Comparison of ENCODE assay signal across 1 cellular context in the genomic region with DNA sequence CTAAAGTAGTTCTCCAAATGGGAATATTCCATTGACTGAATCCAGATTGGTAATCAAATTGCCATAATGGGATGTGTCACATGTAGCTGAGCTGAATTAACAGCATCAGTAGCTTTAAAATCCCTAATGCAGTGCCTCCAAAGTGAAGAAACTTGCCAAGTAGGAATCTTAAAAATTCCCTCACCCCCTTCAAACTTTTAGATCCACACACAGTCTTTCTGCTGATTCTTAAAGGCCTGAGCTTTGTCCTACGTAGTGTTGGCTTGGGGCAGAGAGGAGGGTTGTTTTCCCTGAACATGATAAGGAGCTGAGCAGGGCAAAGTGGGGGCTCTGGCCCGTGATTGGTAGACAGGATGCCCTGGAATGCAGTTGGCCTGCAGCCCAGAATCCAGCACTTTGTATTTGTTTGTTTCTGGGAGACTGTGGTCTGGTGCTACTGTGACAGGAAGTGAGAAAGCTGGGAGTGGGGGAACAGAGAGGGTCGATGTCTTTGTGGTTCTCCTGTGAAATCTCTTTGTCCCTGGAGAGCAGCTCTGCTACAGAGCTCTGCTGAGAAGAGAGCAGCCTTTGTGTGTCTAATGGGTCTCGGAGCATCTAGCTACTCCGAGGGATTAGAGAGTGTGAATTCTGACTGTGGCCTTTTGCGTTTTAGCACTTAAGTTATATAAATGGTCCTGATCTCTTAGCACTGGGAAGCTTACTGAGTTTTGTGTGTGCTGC.
TF ChIP-seq lines count a peak whose summit lies in the region.

No MANE protein-coding gene starts in this region.

TF ChIP-seq in HepG2, 621 proteins besides CTCF, POLR2A, EP300 and RAD21 (continued from another document and continues in another):
- TF ChIP-seq, protein P1, sequence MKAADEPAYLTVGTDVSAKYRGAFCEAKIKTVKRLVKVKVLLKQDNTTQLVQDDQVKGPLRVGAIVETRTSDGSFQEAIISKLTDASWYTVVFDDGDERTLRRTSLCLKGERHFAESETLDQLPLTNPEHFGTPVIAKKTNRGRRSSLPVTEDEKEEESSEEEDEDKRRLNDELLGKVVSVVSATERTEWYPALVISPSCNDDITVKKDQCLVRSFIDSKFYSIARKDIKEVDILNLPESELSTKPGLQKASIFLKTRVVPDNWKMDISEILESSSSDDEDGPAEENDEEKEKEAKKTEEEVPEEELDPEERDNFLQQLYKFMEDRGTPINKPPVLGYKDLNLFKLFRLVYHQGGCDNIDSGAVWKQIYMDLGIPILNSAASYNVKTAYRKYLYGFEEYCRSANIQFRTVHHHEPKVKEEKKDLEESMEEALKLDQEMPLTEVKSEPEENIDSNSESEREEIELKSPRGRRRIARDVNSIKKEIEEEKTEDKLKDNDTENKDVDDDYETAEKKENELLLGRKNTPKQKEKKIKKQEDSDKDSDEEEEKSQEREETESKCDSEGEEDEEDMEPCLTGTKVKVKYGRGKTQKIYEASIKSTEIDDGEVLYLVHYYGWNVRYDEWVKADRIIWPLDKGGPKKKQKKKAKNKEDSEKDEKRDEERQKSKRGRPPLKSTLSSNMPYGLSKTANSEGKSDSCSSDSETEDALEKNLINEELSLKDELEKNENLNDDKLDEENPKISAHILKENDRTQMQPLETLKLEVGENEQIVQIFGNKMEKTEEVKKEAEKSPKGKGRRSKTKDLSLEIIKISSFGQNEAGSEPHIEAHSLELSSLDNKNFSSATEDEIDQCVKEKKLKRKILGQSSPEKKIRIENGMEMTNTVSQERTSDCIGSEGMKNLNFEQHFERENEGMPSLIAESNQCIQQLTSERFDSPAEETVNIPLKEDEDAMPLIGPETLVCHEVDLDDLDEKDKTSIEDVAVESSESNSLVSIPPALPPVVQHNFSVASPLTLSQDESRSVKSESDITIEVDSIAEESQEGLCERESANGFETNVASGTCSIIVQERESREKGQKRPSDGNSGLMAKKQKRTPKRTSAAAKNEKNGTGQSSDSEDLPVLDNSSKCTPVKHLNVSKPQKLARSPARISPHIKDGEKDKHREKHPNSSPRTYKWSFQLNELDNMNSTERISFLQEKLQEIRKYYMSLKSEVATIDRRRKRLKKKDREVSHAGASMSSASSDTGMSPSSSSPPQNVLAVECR (CRISPR knock-in tag; IDR thresholded peaks at IDR 0.05; ENCODE audit: borderline replicate concordance), result peak; percentile 51; the same call in 1 of the 2 replicates
- TF ChIP-seq, protein P2, sequence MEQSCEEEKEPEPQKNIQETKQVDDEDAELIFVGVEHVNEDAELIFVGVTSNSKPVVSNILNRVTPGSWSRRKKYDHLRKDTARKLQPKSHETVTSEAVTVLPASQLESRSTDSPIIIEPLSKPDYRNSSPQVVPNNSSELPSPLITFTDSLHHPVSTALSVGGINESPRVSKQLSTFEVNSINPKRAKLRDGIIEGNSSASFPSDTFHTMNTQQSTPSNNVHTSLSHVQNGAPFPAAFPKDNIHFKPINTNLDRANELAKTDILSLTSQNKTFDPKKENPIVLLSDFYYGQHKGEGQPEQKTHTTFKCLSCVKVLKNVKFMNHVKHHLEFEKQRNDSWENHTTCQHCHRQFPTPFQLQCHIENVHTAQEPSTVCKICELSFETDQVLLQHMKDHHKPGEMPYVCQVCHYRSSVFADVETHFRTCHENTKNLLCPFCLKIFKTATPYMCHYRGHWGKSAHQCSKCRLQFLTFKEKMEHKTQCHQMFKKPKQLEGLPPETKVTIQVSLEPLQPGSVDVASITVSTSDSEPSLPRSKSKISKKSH (CRISPR knock-in tag; IDR thresholded peaks at IDR 0.05; ENCODE audit: borderline replicate concordance), result no peak
- TF ChIP-seq ZNF333 (CRISPR knock-in tag; IDR thresholded peaks at IDR 0.05; ENCODE audit: borderline replicate concordance) (no peak), YEATS2 (CRISPR knock-in tag; IDR thresholded peaks at IDR 0.05; ENCODE audit: borderline replicate concordance) (no peak; the same call in 1 of the 2 replicates), ZNF598 (CRISPR knock-in tag; IDR thresholded peaks at IDR 0.05; ENCODE audit: borderline replicate concordance) (no peak), ZNF547 (CRISPR knock-in tag; IDR thresholded peaks at IDR 0.05) (0 out of 2 replicates have a peak, but pooled peaks have one; percentile 34), MLLT10 (CRISPR knock-in tag; IDR thresholded peaks at IDR 0.05) (no peak), ZNF891 (CRISPR knock-in tag; IDR thresholded peaks at IDR 0.05) (no peak), ZNF572 (CRISPR knock-in tag; IDR thresholded peaks at IDR 0.05) (no peak), U2AF2 (IDR thresholded peaks at IDR 0.05; ENCODE audit: low read depth, low read length) (no peak), ZNF615 (CRISPR knock-in tag; IDR thresholded peaks at IDR 0.05; ENCODE audit: borderline replicate concordance) (no peak), HOXD1 (CRISPR knock-in tag; IDR thresholded peaks at IDR 0.05) (no peak; the same call in 1 of the 2 replicates), ZKSCAN8 (CRISPR knock-in tag; IDR thresholded peaks at IDR 0.05; ENCODE audit: borderline replicate concordance) (0 out of 2 replicates have a peak, but pooled peaks have one; percentile 24), ELF3 (CRISPR knock-in tag; IDR thresholded peaks at IDR 0.05) (peak; percentile 90), FOXA3 (CRISPR knock-in tag; IDR thresholded peaks at IDR 0.05) (peak; percentile 82; the same call in 1 of the 2 replicates), HNRNPLL (IDR thresholded peaks at IDR 0.05; ENCODE audit: low read depth, low read length, poor library complexity, severe bottlenecking) (no peak), ZEB1 (IDR thresholded peaks at IDR 0.05; ENCODE audit: insufficient replicate concordance, low read depth) (no peak), SP4 (CRISPR knock-in tag; IDR thresholded peaks at IDR 0.05) (no peak), NAIF1 (CRISPR knock-in tag; IDR thresholded peaks at IDR 0.05; ENCODE audit: borderline replicate concordance) (peak; percentile 81)
- TF ChIP-seq, protein P3, sequence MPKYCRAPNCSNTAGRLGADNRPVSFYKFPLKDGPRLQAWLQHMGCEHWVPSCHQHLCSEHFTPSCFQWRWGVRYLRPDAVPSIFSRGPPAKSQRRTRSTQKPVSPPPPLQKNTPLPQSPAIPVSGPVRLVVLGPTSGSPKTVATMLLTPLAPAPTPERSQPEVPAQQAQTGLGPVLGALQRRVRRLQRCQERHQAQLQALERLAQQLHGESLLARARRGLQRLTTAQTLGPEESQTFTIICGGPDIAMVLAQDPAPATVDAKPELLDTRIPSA (CRISPR knock-in tag; IDR thresholded peaks at IDR 0.05; ENCODE audit: borderline replicate concordance), result no peak
- TF ChIP-seq, protein P4, sequence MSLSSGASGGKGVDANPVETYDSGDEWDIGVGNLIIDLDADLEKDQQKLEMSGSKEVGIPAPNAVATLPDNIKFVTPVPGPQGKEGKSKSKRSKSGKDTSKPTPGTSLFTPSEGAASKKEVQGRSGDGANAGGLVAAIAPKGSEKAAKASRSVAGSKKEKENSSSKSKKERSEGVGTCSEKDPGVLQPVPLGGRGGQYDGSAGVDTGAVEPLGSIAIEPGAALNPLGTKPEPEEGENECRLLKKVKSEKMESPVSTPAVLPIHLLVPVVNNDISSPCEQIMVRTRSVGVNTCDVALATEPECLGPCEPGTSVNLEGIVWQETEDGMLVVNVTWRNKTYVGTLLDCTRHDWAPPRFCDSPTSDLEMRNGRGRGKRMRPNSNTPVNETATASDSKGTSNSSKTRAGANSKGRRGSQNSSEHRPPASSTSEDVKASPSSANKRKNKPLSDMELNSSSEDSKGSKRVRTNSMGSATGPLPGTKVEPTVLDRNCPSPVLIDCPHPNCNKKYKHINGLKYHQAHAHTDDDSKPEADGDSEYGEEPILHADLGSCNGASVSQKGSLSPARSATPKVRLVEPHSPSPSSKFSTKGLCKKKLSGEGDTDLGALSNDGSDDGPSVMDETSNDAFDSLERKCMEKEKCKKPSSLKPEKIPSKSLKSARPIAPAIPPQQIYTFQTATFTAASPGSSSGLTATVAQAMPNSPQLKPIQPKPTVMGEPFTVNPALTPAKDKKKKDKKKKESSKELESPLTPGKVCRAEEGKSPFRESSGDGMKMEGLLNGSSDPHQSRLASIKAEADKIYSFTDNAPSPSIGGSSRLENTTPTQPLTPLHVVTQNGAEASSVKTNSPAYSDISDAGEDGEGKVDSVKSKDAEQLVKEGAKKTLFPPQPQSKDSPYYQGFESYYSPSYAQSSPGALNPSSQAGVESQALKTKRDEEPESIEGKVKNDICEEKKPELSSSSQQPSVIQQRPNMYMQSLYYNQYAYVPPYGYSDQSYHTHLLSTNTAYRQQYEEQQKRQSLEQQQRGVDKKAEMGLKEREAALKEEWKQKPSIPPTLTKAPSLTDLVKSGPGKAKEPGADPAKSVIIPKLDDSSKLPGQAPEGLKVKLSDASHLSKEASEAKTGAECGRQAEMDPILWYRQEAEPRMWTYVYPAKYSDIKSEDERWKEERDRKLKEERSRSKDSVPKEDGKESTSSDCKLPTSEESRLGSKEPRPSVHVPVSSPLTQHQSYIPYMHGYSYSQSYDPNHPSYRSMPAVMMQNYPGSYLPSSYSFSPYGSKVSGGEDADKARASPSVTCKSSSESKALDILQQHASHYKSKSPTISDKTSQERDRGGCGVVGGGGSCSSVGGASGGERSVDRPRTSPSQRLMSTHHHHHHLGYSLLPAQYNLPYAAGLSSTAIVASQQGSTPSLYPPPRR (CRISPR knock-in tag; IDR thresholded peaks at IDR 0.05; ENCODE audit: borderline replicate concordance), result peak; percentile 66; the same call in 1 of the 2 replicates
- TF ChIP-seq, protein P5, sequence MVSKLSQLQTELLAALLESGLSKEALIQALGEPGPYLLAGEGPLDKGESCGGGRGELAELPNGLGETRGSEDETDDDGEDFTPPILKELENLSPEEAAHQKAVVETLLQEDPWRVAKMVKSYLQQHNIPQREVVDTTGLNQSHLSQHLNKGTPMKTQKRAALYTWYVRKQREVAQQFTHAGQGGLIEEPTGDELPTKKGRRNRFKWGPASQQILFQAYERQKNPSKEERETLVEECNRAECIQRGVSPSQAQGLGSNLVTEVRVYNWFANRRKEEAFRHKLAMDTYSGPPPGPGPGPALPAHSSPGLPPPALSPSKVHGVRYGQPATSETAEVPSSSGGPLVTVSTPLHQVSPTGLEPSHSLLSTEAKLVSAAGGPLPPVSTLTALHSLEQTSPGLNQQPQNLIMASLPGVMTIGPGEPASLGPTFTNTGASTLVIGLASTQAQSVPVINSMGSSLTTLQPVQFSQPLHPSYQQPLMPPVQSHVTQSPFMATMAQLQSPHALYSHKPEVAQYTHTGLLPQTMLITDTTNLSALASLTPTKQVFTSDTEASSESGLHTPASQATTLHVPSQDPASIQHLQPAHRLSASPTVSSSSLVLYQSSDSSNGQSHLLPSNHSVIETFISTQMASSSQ (IDR thresholded peaks at IDR 0.05; ENCODE audit: low read depth), result peak; percentile 64; the same call in 1 of the 2 replicates
- TF ChIP-seq, protein P5 (CRISPR knock-in tag; IDR thresholded peaks at IDR 0.05; ENCODE audit: borderline replicate concordance), result no peak; the same call in 1 of the 2 replicates
- TF ChIP-seq, protein P6, sequence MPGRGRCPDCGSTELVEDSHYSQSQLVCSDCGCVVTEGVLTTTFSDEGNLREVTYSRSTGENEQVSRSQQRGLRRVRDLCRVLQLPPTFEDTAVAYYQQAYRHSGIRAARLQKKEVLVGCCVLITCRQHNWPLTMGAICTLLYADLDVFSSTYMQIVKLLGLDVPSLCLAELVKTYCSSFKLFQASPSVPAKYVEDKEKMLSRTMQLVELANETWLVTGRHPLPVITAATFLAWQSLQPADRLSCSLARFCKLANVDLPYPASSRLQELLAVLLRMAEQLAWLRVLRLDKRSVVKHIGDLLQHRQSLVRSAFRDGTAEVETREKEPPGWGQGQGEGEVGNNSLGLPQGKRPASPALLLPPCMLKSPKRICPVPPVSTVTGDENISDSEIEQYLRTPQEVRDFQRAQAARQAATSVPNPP (CRISPR knock-in tag; IDR thresholded peaks at IDR 0.05), result no peak
- TF ChIP-seq, protein P7, sequence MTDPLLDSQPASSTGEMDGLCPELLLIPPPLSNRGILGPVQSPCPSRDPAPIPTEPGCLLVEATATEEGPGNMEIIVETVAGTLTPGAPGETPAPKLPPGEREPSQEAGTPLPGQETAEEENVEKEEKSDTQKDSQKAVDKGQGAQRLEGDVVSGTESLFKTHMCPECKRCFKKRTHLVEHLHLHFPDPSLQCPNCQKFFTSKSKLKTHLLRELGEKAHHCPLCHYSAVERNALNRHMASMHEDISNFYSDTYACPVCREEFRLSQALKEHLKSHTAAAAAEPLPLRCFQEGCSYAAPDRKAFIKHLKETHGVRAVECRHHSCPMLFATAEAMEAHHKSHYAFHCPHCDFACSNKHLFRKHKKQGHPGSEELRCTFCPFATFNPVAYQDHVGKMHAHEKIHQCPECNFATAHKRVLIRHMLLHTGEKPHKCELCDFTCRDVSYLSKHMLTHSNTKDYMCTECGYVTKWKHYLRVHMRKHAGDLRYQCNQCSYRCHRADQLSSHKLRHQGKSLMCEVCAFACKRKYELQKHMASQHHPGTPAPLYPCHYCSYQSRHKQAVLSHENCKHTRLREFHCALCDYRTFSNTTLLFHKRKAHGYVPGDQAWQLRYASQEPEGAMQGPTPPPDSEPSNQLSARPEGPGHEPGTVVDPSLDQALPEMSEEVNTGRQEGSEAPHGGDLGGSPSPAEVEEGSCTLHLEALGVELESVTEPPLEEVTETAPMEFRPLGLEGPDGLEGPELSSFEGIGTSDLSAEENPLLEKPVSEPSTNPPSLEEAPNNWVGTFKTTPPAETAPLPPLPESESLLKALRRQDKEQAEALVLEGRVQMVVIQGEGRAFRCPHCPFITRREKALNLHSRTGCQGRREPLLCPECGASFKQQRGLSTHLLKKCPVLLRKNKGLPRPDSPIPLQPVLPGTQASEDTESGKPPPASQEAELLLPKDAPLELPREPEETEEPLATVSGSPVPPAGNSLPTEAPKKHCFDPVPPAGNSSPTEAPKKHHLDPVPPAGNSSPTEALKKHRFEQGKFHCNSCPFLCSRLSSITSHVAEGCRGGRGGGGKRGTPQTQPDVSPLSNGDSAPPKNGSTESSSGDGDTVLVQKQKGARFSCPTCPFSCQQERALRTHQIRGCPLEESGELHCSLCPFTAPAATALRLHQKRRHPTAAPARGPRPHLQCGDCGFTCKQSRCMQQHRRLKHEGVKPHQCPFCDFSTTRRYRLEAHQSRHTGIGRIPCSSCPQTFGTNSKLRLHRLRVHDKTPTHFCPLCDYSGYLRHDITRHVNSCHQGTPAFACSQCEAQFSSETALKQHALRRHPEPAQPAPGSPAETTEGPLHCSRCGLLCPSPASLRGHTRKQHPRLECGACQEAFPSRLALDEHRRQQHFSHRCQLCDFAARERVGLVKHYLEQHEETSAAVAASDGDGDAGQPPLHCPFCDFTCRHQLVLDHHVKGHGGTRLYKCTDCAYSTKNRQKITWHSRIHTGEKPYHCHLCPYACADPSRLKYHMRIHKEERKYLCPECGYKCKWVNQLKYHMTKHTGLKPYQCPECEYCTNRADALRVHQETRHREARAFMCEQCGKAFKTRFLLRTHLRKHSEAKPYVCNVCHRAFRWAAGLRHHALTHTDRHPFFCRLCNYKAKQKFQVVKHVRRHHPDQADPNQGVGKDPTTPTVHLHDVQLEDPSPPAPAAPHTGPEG (CRISPR knock-in tag; IDR thresholded peaks at IDR 0.05), result peak; percentile 68; the same call in 1 of the 2 replicates
